In the genomic region with DNA sequence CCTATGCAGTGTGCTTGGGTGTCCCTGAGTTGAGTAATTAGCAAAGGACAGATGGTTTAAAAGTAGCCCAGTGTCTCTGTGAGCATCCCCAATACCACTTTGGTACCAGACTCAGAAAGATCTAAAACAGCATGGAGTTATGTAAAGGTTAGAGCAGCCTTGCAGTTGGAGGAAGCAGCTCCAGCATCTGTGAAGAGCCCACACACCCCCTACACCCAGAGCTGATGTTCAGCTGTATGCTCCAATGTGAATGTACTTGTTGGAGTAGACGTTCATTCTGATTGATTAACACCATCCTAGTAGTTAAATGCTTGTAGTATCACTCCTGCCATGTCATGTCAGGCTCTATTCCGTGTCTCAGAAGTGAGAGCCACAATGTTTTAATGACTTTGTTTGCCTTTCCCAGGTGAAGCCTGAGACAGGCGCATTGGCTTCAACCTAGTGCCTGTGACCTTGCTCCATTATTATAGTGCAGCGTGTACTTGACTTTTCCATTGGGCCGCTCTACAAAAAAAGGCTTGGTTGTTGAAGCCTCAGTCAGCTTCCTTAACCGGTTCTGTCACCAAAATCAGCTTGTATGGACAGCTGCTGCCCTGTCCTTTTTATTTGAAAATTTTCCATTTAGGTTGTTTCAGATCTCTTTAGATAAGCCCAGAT, we compare ENCODE assay signal across 25 cellular contexts.
"Had no signal": no experiment of that assay in that cellular context is flagged by ENCODE, and none has a peak within 500 bp of the region (broad histone marks: within the 10 kb centered on the region; RNA-seq: fewer than 3 reads in every experiment).

No MANE protein-coding gene starts in this region.

- H3K4me1 Mint-ChIP-seq: activated CD4-positive, alpha-beta memory T cell treated with anti-CD3 and anti-CD28 coated beads, Interleukin-2, amount 10 ng/mL, durations not matched to agents 7 days and 5 days had no signal

- H3K4me3 ChIP-seq: psoas muscle, sigmoid colon, thyroid gland, upper lobe of left lung, vagina had no signal

- H3K27me3 ChIP-seq: neutrophil, sigmoid colon, thyroid gland, upper lobe of left lung, vagina had no signal

- DNase-seq: activated CD4-positive, alpha-beta memory T cell treated with anti-CD3 and anti-CD28 coated beads, Interleukin-2, amount 10 ng/mL, durations not matched to agents 7 days and 5 days; activated CD4-positive, alpha-beta T cell treated with anti-CD3 and anti-CD28 coated beads, Interleukin-2, amount 10 ng/mL, durations not matched to agents 7 days and 5 days; activated CD4-positive, CD25-positive, alpha-beta regulatory T cell treated with anti-CD3 and anti-CD28 coated beads, Interleukin-2, amount 50 U/mL, for 72 hours; activated CD8-positive, alpha-beta memory T cell treated with anti-CD3 and anti-CD28 coated beads, Interleukin-2, amount 50 U/mL, for 48 hours; activated gamma-delta T cell; activated naive CD4-positive, alpha-beta T cell treated with anti-CD3 and anti-CD28 coated beads, Interleukin-2, amount 50 U/mL, for 16 hours; activated T-cell treated with anti-CD3 and anti-CD28 coated beads, Interleukin-2, amount 50 U/mL, for 24 hours; amniotic stem cell; dermis blood vessel endothelial cell; effector CD4-positive, alpha-beta T cell; kidney; left colon; psoas muscle; sigmoid colon; small intestine; stimulated activated CD4-positive, alpha-beta T cell treated with anti-CD3 and anti-CD28 coated beads, Interleukin-4, amount 100 ng/mL, for 24 hours; T-helper 2 cell; thyroid gland; upper lobe of left lung had no signal

- H3K9me3 Mint-ChIP-seq: activated CD4-positive, alpha-beta memory T cell treated with anti-CD3 and anti-CD28 coated beads, Interleukin-2, amount 10 ng/mL, durations not matched to agents 7 days and 5 days; activated CD4-positive, alpha-beta T cell treated with anti-CD3 and anti-CD28 coated beads, Interleukin-2, amount 10 ng/mL, durations not matched to agents 7 days and 5 days; activated T-cell treated with anti-CD3 and anti-CD28 coated beads, Interleukin-2, amount 50 U/mL, for 24 hours; nephron; stimulated activated effector memory CD8-positive, alpha-beta T cell treated with anti-CD3 and anti-CD28 coated beads, Interleukin-12 subunit alpha, Interleukin-12 subunit beta, amount 100 ng/mL, for 72 hours; stimulated activated naive CD8-positive, alpha-beta T cell treated with anti-CD3 and anti-CD28 coated beads, Interleukin-15, Interleukin-2, amounts not matched to agents 100 ng/mL and 50 ng/mL, for 24 hours had no signal

- H3K9me3 ChIP-seq: neutrophil, psoas muscle, sigmoid colon, thyroid gland, upper lobe of left lung, vagina had no signal

- H3K4me3 Mint-ChIP-seq: activated CD4-positive, alpha-beta memory T cell treated with anti-CD3 and anti-CD28 coated beads, Interleukin-2, amount 10 ng/mL, durations not matched to agents 7 days and 5 days; activated CD4-positive, alpha-beta T cell treated with anti-CD3 and anti-CD28 coated beads, Interleukin-2, amount 10 ng/mL, durations not matched to agents 7 days and 5 days; activated T-cell treated with anti-CD3 and anti-CD28 coated beads, Interleukin-2, amount 50 U/mL, for 24 hours; nephron; stimulated activated effector memory CD8-positive, alpha-beta T cell treated with anti-CD3 and anti-CD28 coated beads, Interleukin-12 subunit alpha, Interleukin-12 subunit beta, amount 100 ng/mL, for 72 hours; stimulated activated naive CD8-positive, alpha-beta T cell treated with anti-CD3 and anti-CD28 coated beads, Interleukin-15, Interleukin-2, amounts not matched to agents 100 ng/mL and 50 ng/mL, for 24 hours had no signal

- ATAC-seq: left colon; psoas muscle; stimulated activated effector memory CD8-positive, alpha-beta T cell treated with anti-CD3 and anti-CD28 coated beads, Interleukin-12 subunit alpha, Interleukin-12 subunit beta, amount 100 ng/mL, for 72 hours had no signal

- H3K27ac Mint-ChIP-seq: activated CD4-positive, alpha-beta memory T cell treated with anti-CD3 and anti-CD28 coated beads, Interleukin-2, amount 10 ng/mL, durations not matched to agents 7 days and 5 days; activated CD4-positive, alpha-beta T cell treated with anti-CD3 and anti-CD28 coated beads, Interleukin-2, amount 10 ng/mL, durations not matched to agents 7 days and 5 days; activated T-cell treated with anti-CD3 and anti-CD28 coated beads, Interleukin-2, amount 50 U/mL, for 24 hours; stimulated activated effector memory CD8-positive, alpha-beta T cell treated with anti-CD3 and anti-CD28 coated beads, Interleukin-12 subunit alpha, Interleukin-12 subunit beta, amount 100 ng/mL, for 72 hours; stimulated activated naive CD8-positive, alpha-beta T cell treated with anti-CD3 and anti-CD28 coated beads, Interleukin-15, Interleukin-2, amounts not matched to agents 100 ng/mL and 50 ng/mL, for 24 hours had no signal

- H3K27me3 Mint-ChIP-seq: activated CD4-positive, alpha-beta memory T cell treated with anti-CD3 and anti-CD28 coated beads, Interleukin-2, amount 10 ng/mL, durations not matched to agents 7 days and 5 days; activated CD4-positive, alpha-beta T cell treated with anti-CD3 and anti-CD28 coated beads, Interleukin-2, amount 10 ng/mL, durations not matched to agents 7 days and 5 days; activated T-cell treated with anti-CD3 and anti-CD28 coated beads, Interleukin-2, amount 50 U/mL, for 24 hours; stimulated activated naive CD8-positive, alpha-beta T cell treated with anti-CD3 and anti-CD28 coated beads, Interleukin-15, Interleukin-2, amounts not matched to agents 100 ng/mL and 50 ng/mL, for 24 hours had no signal

- H3K4me1 ChIP-seq: parathyroid adenoma, thyroid gland, upper lobe of left lung had no signal
